In genomic region chr5:153974131-153974812, GRCh38 we compare ENCODE assay signal across 8 cellular contexts.
DNase-seq lines count a peak whose midpoint lies in the region; ATAC-seq and TF ChIP-seq lines count a peak whose summit lies in the region.

No MANE protein-coding gene starts in this region.

- DNase-seq in ACHN (peak; percentile 33), Daoy (ENCODE audit: low read depth) (peak; percentile 39), NCI-H2171 treated with DMSO at 0.1 percent for 48 hours (lab: John Stamatoyannopoulos, UW) (peak; percentile 46), amniotic epithelial cell (ENCODE audit: low read depth) (peak; percentile 47), right atrium auricular region (ENCODE audit: low spot score) (no peak)
- DNase-seq in stimulated activated CD4-positive, alpha-beta T cell treated with anti-CD3 and anti-CD28 coated beads, Interleukin-4, amount 100 ng/mL, for 48 hours (ENCODE audit: low read depth in 2 of 2): peak; percentile 4

- peaks cover 0 to 6% of the 10 kb centered on the region in 2 donors for H3K4me1 ChIP-seq in right atrium auricular region

- peak; percentile 49 for ATAC-seq in HG02571 (IDR thresholded peaks at IDR 0.05; ENCODE audit: unreplicated experiment)
- ATAC-seq in HG03108 (IDR thresholded peaks at IDR 0.05; ENCODE audit: unreplicated experiment): no peak

- H3K27ac ChIP-seq in right atrium auricular region: no peak overlapping the region

- no peaks in the 10 kb centered on the region for H3K9me3 ChIP-seq in right atrium auricular region

- H3K27me3 ChIP-seq in right atrium auricular region: no peaks in the 10 kb centered on the region

- peak; percentile 61 to 81 for TF ChIP-seq CTCF in right atrium auricular region (IDR thresholded peaks at IDR 0.05)

- H3K4me3 ChIP-seq in right atrium auricular region: no peak overlapping the region

- H3K36me3 ChIP-seq in right atrium auricular region: no peaks in the 10 kb centered on the region

- in situ Hi-C loops in ACHN (cut with HindIII; ENCODE audit: low pct_ligation_motif_present, low pct_unique_long_range_greater_than_20kb, low sequenced_read_pairs): no loop called here
